In genomic region chr14:95998656-95999055, GRCh38 we compare ENCODE assay signal across 8 cellular contexts. TPM values are rescaled to one million over a fixed set of nuclear protein-coding genes. Genes with fewer than 3 reads are reported as not detected.
DNase-seq lines count a peak whose midpoint lies in the region; ATAC-seq and TF ChIP-seq lines count a peak whose summit lies in the region.

No MANE protein-coding gene starts in this region.

- DNase-seq in EH (ENCODE audit: low read depth) (peak; percentile 50), NCI-H2171 (lab: John Stamatoyannopoulos, UW) (peak; percentile 15), choroid plexus epithelial cell (ENCODE audit: low read depth) (peak; percentile 73), osteocyte (ENCODE audit: extremely low spot score, unreplicated experiment) (no peak), cortex of kidney (lab: John Stamatoyannopoulos, UW) (no peak)

- peak; percentile 58 for TF ChIP-seq CTCF in choroid plexus epithelial cell (conservative IDR thresholded peaks at IDR 0.05; ENCODE audit: low read depth, low read length)
- TF ChIP-seq CTCF in osteocyte (IDR thresholded peaks at IDR 0.05): peak; percentile 74

- H3K27ac Mint-ChIP-seq in osteocyte (ENCODE audit: unreplicated experiment): no peak overlapping the region

- H3K4me1 Mint-ChIP-seq in osteocyte (ENCODE audit: unreplicated experiment): peaks cover 21% of the 10 kb centered on the region

- peaks cover 11% of the 10 kb centered on the region for H3K36me3 Mint-ChIP-seq in osteocyte (ENCODE audit: unreplicated experiment)

- H3K4me3 ChIP-seq in choroid plexus epithelial cell (ENCODE audit: low read depth, low read length): no peak overlapping the region

- no peak for ATAC-seq in HG03460 (IDR thresholded peaks at IDR 0.05; ENCODE audit: unreplicated experiment)
- ATAC-seq in HG02588 (IDR thresholded peaks at IDR 0.05; ENCODE audit: unreplicated experiment): no peak
- ATAC-seq in GM21717 (IDR thresholded peaks at IDR 0.05; ENCODE audit: unreplicated experiment): no peak

- H3K9me3 Mint-ChIP-seq in osteocyte (ENCODE audit: unreplicated experiment): peaks cover 11% of the 10 kb centered on the region

- H3K4me3 Mint-ChIP-seq in osteocyte (ENCODE audit: unreplicated experiment): no peak overlapping the region

- peaks cover 58% of the 10 kb centered on the region for H3K27me3 Mint-ChIP-seq in osteocyte (ENCODE audit: unreplicated experiment)

RNA-seq across cellular contexts. Expression of gene C14orf132, which starts 40.5 kb away (rescaled TPM):
- 84.8 and 86.9 TPM in 2 replicates for total RNA-seq in osteocyte

Comparison
In these comparisons a context has a peak if more than half of its experiments do, and no peak if none do; other contexts are left out.
1. DNase-seq: peak in EH (single experiment), NCI-H2171 (single experiment) and choroid plexus epithelial cell (single experiment); none in osteocyte (single experiment) and cortex of kidney (single experiment).